ENCODE assay signal across 8 cellular contexts in the genomic region with DNA sequence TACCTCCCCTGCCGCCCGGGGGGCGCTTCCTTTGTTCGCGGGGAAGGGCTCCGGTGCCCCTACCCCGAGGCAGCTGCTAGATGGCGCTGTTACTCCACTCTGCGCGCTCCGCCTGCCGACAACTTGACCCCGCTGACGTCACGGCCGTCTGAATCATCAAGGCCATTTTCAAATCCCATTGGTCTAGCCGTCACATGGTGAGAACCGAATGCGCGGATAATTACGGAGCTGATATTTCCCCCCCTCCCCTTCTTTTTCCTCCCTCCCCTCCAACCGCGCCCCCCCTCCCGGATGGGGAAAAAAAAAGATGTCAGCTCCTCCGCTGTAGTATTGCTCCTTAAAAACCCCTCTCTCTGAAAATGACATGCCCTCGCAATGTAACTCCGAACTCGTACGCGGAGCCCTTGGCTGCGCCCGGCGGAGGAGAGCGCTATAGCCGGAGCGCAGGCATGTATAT. TPM values are rescaled to one million over a fixed set of nuclear protein-coding genes. Genes with fewer than 3 reads are reported as not detected.
DNase-seq lines count a peak whose midpoint lies in the region; ATAC-seq and TF ChIP-seq lines count a peak whose summit lies in the region.

Gene HOXC10 (plus strand): TSS at position 246 of the 457 bp plus-strand sequence. CDS start 114 bp downstream, at position 360.

- H3K36me3 ChIP-seq in iPS-15b (ENCODE audit: control insufficient read depth, insufficient read depth, low read length): no peaks in the 10 kb centered on the region

- in situ Hi-C loops in astrocyte of the cerebellum (cut with HindIII; ENCODE audit: low sequenced_read_pairs): no loop called here

- no peak within 1 kb of the TSS for H3K9ac ChIP-seq in iPS-15b (ENCODE audit: low read depth, low read length)

- DNase-seq in NCI-H526 (lab: John Stamatoyannopoulos, UW): peak; percentile 98 to 99
- DNase-seq in NCI-H526 treated with DMSO at 0.1 percent for 48 hours (lab: John Stamatoyannopoulos, UW): no peak
- peak; percentile 87 for DNase-seq in MV-4-11 (lab: John Stamatoyannopoulos, UW)
- DNase-seq in T-helper 17 cell: peak in 2 of 3 donors; percentile 44
- DNase-seq in astrocyte of the cerebellum (ENCODE audit: low read depth): peak; percentile 8
- peak; percentile 77 to 85 (median 81) for DNase-seq in stimulated activated CD4-positive, alpha-beta T cell treated with anti-CD3 and anti-CD28 coated beads, Interleukin-12 subunit alpha, Interleukin-12 subunit beta, amount 100 ng/mL, for 48 hours (ENCODE audit: low read depth in 2 of 3, low spot score in 1 of 3)
- DNase-seq in GF-D8 (lab: John Stamatoyannopoulos, UW): no peak

- H3K36me3 Mint-ChIP-seq in T-helper 17 cell (ENCODE audit: low read depth): no peaks in the 10 kb centered on the region

- H3K4me1 ChIP-seq in iPS-15b (ENCODE audit: control insufficient read depth, insufficient read depth, low read length): no peaks in the 10 kb centered on the region

- peak; percentile 47 for ATAC-seq in T-helper 17 cell

- peaks cover 40% of the 10 kb centered on the region for H3K4me1 Mint-ChIP-seq in T-helper 17 cell

- peak; percentile 34 for TF ChIP-seq CTCF in astrocyte of the cerebellum (IDR thresholded peaks at IDR 0.05; ENCODE audit: low read depth, low read length, missing control alignments)

- H3K4me3 ChIP-seq in astrocyte of the cerebellum (ENCODE audit: low read depth, low read length) (no peak within 1 kb of the TSS), iPS-15b (ENCODE audit: low read depth, low read length) (peak within 1 kb of the TSS; percentile 26)

- H3K4me3 Mint-ChIP-seq in T-helper 17 cell: peak within 1 kb of the TSS; percentile 82

- no peaks in the 10 kb centered on the region for H3K9me3 ChIP-seq in T-helper 17 cell (ENCODE audit: control insufficient read depth, low read length, poor library complexity, severe bottlenecking)
- no peaks in the 10 kb centered on the region for H3K9me3 ChIP-seq in iPS-15b (ENCODE audit: control insufficient read depth, insufficient read depth, low read length)

- H3K27ac Mint-ChIP-seq in T-helper 17 cell: peak within 1 kb of the TSS; percentile 80

- peaks cover 96% of the 10 kb centered on the region for H3K27me3 ChIP-seq in iPS-15b (ENCODE audit: control insufficient read depth, insufficient read depth, low read length)

- peaks cover 91% of the 10 kb centered on the region for H3K27me3 Mint-ChIP-seq in T-helper 17 cell

RNA-seq across cellular contexts. Expression of gene HOXC10, which starts in this region (rescaled TPM):
- not detected for total RNA-seq in T-helper 17 cell

Comparison
In these comparisons a context has a peak if more than half of its experiments do, and no peak if none do; other contexts are left out.
1. DNase-seq: peak in NCI-H526 (2 of 2), MV-4-11 (single experiment), astrocyte of the cerebellum (single experiment) and stimulated activated CD4-positive, alpha-beta T cell treated with anti-CD3 and anti-CD28 coated beads, Interleukin-12 subunit alpha, Interleukin-12 subunit beta, amount 100 ng/mL, for 48 hours (3 of 3); none in NCI-H526 treated with DMSO at 0.1 percent for 48 hours (single experiment) and GF-D8 (single experiment).
2. Peak in DNase-seq and ATAC-seq in T-helper 17 cell; RNA of the gene not detected or under 1 TPM.